In the genomic region with DNA sequence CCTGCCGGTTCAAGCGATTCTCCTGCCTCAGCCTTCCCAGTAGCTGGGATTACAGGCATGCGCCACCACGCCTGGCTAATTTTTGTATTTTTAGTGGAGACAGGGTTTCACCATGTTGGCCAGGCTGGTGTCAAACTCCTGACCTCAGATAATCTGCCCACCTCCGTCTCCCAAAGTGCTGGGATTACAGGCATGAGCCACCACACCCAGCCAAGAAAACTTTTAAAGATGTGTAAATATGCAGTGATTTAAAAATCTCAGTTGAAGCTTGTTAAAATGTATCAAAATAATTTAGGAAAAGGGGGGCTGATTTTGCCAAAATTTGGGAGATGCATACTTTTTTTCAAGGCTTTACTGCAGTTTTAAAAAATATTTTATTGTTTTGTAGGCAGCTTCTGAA, we compare ENCODE assay signal across 8 cellular contexts. TPM values are rescaled to one million over a fixed set of nuclear protein-coding genes. Genes with fewer than 3 reads are reported as not detected.
DNase-seq lines count a peak whose midpoint lies in the region; ATAC-seq, FAIRE-seq and TF ChIP-seq lines count a peak whose summit lies in the region.
"Not testable (repeated sequence)": the region's sequence is repeated elsewhere in the genome, so short reads cannot be mapped to it uniquely, and the experiment has no call there.

No MANE protein-coding gene starts in this region.

- H3K18ac ChIP-seq in IMR-90 (ENCODE audit: low read depth, low read length) = peak overlapping the region; percentile 63

- not testable (repeated sequence) for H2BK20ac ChIP-seq in IMR-90 (ENCODE audit: low read depth, low read length)

- peaks cover 22% of the 10 kb centered on the region for H3K9me1 ChIP-seq in IMR-90 (ENCODE audit: insufficient read depth, low read length)
- H3K9me1 ChIP-seq in K562 (ENCODE audit: control insufficient read depth, insufficient read depth, low read length) = not testable (repeated sequence)

- H3K27ac Mint-ChIP-seq in mesothelial cell of epicardium (peak overlapping the region; percentile 39), nephron progenitor cell (peak overlapping the region; percentile 25)

- peak overlapping the region in 1 of 2 experiments; percentile 40; a peak in 1 of 4 replicates for H4K8ac ChIP-seq in IMR-90 (ENCODE audit: low read depth in 2 of 2, low read length in 2 of 2)

- peaks cover 39 to 80% of the 10 kb centered on the region in 2 experiments for H3K79me1 ChIP-seq in IMR-90 (ENCODE audit: low read depth in 1 of 2, low read length in 2 of 2)

- H3K4ac ChIP-seq in IMR-90 (ENCODE audit: low read depth, low read length) = peak overlapping the region; percentile 66

- H2BK5ac ChIP-seq in IMR-90 (ENCODE audit: low read depth, low read length, poor library complexity, severe bottlenecking) = peak overlapping the region; percentile 83

- not testable (repeated sequence) for TF ChIP-seq EP300 in K562 (IDR thresholded peaks at IDR 0.05; ENCODE audit: low read length)

- H2BK120ac ChIP-seq in IMR-90 (ENCODE audit: low read depth, low read length) = peak overlapping the region; percentile 75

- H4K91ac ChIP-seq in IMR-90 (ENCODE audit: insufficient read depth, low read depth, low read length) = 0 out of 2 replicates have a peak overlapping the region, but pooled peaks have one; percentile 7

- POLR2A ChIA-PET in HEK293 (lab: Yijun Ruan, JAX); IMR-90 (lab: Charles Lee; ENCODE audit: unreplicated experiment): not testable (repeated sequence)
- POLR2A ChIA-PET in K562 (lab: Yijun Ruan, JAX) = interaction anchor here (0.7 to 1.3 kb wide), 4 partner anchors 14 to 372 kb away, joined by 3 to 6 read pairs (median 3); no protein-coding TSS in a partner anchor

- H3K36me3 ChIP-seq in HEK293 (ENCODE audit: control insufficient read depth in 2 of 2, insufficient read depth in 1 of 2, low read length in 2 of 2); IMR-90 (ENCODE audit: control insufficient read depth, insufficient read depth, low read length); K562 (ENCODE audit: control insufficient read depth, insufficient read depth, low read length); urinary bladder (ENCODE audit: insufficient read depth): not testable (repeated sequence)

- DNase-seq in IMR-90; K562 (ENCODE audit: extremely low read depth in 1 of 4, low spot score in 3 of 4); mesothelial cell of epicardium (ENCODE audit: low spot score in 2 of 2, unreplicated experiment in 2 of 2); nephron progenitor cell: not testable (repeated sequence)

- H3K56ac ChIP-seq in IMR-90 (ENCODE audit: extremely low read depth, insufficient read depth, low read length) = not testable (repeated sequence)

- TF ChIP-seq POLR2A in IMR-90 (IDR thresholded peaks at IDR 0.05; ENCODE audit: low read depth, low read length); K562 (conservative IDR thresholded peaks at IDR 0.05): not testable (repeated sequence)

- H3K4me1 Mint-ChIP-seq in mesothelial cell of epicardium (peaks cover 44% of the 10 kb centered on the region), nephron progenitor cell (peaks cover 36% of the 10 kb centered on the region)

- in situ Hi-C loops in IMR-90 (cut with MboI; ENCODE audit: low sequenced_read_pairs); K562 (cut with MboI): not testable (repeated sequence)

- not testable (repeated sequence) for H3K27me3 ChIP-seq in IMR-90 (ENCODE audit: control insufficient read depth, insufficient read depth, low read length)
- H3K27me3 ChIP-seq in K562 (ENCODE audit: control insufficient read depth in 2 of 2, insufficient read depth in 2 of 2, low read length in 2 of 2) = peaks cover 0 to 10% of the 10 kb centered on the region in 2 experiments; a peak in 2 of 5 replicates

- H3K9me3 Mint-ChIP-seq in mesothelial cell of epicardium, nephron progenitor cell: not testable (repeated sequence)

- H3K23ac ChIP-seq in IMR-90 (ENCODE audit: low read depth, low read length) = not testable (repeated sequence)

- CTCF ChIA-PET in HEK293 (lab: Yijun Ruan, JAX); IMR-90 (lab: Yijun Ruan, JAX); K562 (lab: Yijun Ruan, JAX; ENCODE audit: low intra/inter-chr PET ratio): not testable (repeated sequence)

- H2AK9ac ChIP-seq in IMR-90 (replicated peaks; ENCODE audit: low read depth, low read length, poor library complexity) = not testable (repeated sequence)

- H3K79me2 ChIP-seq in K562 (ENCODE audit: control insufficient read depth, insufficient read depth, low read length) = not testable (repeated sequence)

- dilution Hi-C loops in IMR-90 (cut with HindIII; ENCODE audit: low sequenced_read_pairs, unreplicated experiment) = not testable (repeated sequence)

- TF ChIP-seq CTCF in C4-2B (conservative IDR thresholded peaks at IDR 0.05); HEK293 (tag by site-specific recombination; IDR thresholded peaks at IDR 0.05); IMR-90 (conservative IDR thresholded peaks at IDR 0.05; ENCODE audit: low read depth, low read length); VCaP (conservative IDR thresholded peaks at IDR 0.05); K562 (IDR thresholded peaks at IDR 0.05 in 2 of 3, conservative IDR thresholded peaks at IDR 0.05 in 1 of 3; ENCODE audit: insufficient read depth in 2 of 3, low read depth in 1 of 3, low read length in 3 of 3); mesothelial cell of epicardium (IDR thresholded peaks at IDR 0.05; ENCODE audit: unreplicated experiment); nephron progenitor cell (IDR thresholded peaks at IDR 0.05): not testable (repeated sequence)

- H3K27ac ChIP-seq in C4-2B = peak overlapping the region; percentile 51; the same call in 1 of the 2 replicates
- not testable (repeated sequence) for H3K27ac ChIP-seq in HEK293 (ENCODE audit: extremely low read depth, low read depth, low read length); K562 (ENCODE audit: extremely low read depth, low read depth, low read length)
- H3K27ac ChIP-seq in IMR-90 (ENCODE audit: insufficient read depth, low read length) = peak overlapping the region; percentile 70
- peak overlapping the region; percentile 77; the same call in 1 of the 2 replicates for H3K27ac ChIP-seq in VCaP
- H3K27ac ChIP-seq in urinary bladder (ENCODE audit: low read depth) = peak overlapping the region; percentile 32

- not testable (repeated sequence) for H3K9me3 ChIP-seq in HEK293 (ENCODE audit: control insufficient read depth, insufficient read depth, low read depth, low read length); IMR-90 (ENCODE audit: control insufficient read depth, insufficient read depth, low read length); K562 (replicated peaks; ENCODE audit: control insufficient read depth, insufficient read depth, low read depth, low read length)

- not testable (repeated sequence) for H3K4me2 ChIP-seq in IMR-90 (ENCODE audit: low read depth, low read length); K562 (ENCODE audit: insufficient read depth, low read length)

- peaks cover 22% of the 10 kb centered on the region for H3K4me1 ChIP-seq in HEK293 (ENCODE audit: control insufficient read depth, insufficient read depth, low read length)
- peaks cover 43% of the 10 kb centered on the region for H3K4me1 ChIP-seq in IMR-90 (ENCODE audit: control insufficient read depth, insufficient read depth, low read length)
- not testable (repeated sequence) for H3K4me1 ChIP-seq in K562 (replicated peaks in 1 of 2; ENCODE audit: control insufficient read depth in 2 of 2, insufficient read depth in 2 of 2, low read length in 2 of 2); urinary bladder (ENCODE audit: insufficient read depth)

- ATAC-seq in IMR-90 (ENCODE audit: low read depth); K562: not testable (repeated sequence)

- H3K9ac ChIP-seq in IMR-90 (ENCODE audit: low read depth, low read length); K562 (ENCODE audit: insufficient read depth in 1 of 2, low read depth in 2 of 2, low read length in 2 of 2): not testable (repeated sequence)

- peak overlapping the region; percentile 49 for H4K5ac ChIP-seq in IMR-90 (ENCODE audit: low read depth, low read length)

- intact Hi-C loops in IMR-90 (cut with micrococcal nuclease); K562 (cut with micrococcal nuclease): not testable (repeated sequence)

- H3K36me3 Mint-ChIP-seq in mesothelial cell of epicardium = peaks cover 18% of the 10 kb centered on the region
- peaks cover 18% of the 10 kb centered on the region for H3K36me3 Mint-ChIP-seq in nephron progenitor cell (ENCODE audit: low read depth)

- H3K27me3 Mint-ChIP-seq in mesothelial cell of epicardium (ENCODE audit: low read depth); nephron progenitor cell (ENCODE audit: low read depth, poor library complexity): not testable (repeated sequence)

- TF ChIP-seq RAD21 in IMR-90 (IDR thresholded peaks at IDR 0.05; ENCODE audit: low read length); K562 (CRISPR knock-in tag; conservative IDR thresholded peaks at IDR 0.05 in 1 of 2, IDR thresholded peaks at IDR 0.05 in 1 of 2): not testable (repeated sequence)

- not testable (repeated sequence) for H3K4me3 Mint-ChIP-seq in mesothelial cell of epicardium, nephron progenitor cell

- not testable (repeated sequence) for H2AFZ ChIP-seq in IMR-90 (replicated peaks; ENCODE audit: low read length, poor library complexity); K562 (ENCODE audit: low read depth, low read length)

- peak overlapping the region; percentile 76; the same call in 1 of the 2 replicates for H2AK5ac ChIP-seq in IMR-90 (ENCODE audit: low read depth, low read length)

- not testable (repeated sequence) for FAIRE-seq in K562 (lab: Jason Lieb, UNC)

- not testable (repeated sequence) for H4K20me1 ChIP-seq in IMR-90 (ENCODE audit: insufficient read depth, low read length)
- H4K20me1 ChIP-seq in K562 (replicated peaks; ENCODE audit: control insufficient read depth, insufficient read depth, low read length) = 0 out of 2 replicates have a peak, but pooled peaks cover 13% of the 10 kb centered on the region

- not testable (repeated sequence) for H2BK15ac ChIP-seq in IMR-90 (ENCODE audit: low read depth, low read length)

- WGBS in IMR-90 (ENCODE audit: extremely low coverage in 2 of 2, insufficient read length in 1 of 2), 2 experiments = no CpG with 5 or more reads among the region's 5 CpGs
- 21% methylated on average over 5 of the region's 5 CpGs for WGBS in K562 (ENCODE audit: insufficient coverage, low coverage, missing lambda C conversion rate)
- 84% methylated on average over 5 of the region's 5 CpGs for WGBS in urinary bladder

- BruUV-seq in IMR-90 (replicated peaks; lab: Mats Ljungman, UMichigan); K562 (replicated peaks; lab: Mats Ljungman, UMichigan): not testable (repeated sequence)

- H3K14ac ChIP-seq in IMR-90 (replicated peaks; ENCODE audit: low read depth, low read length) = not testable (repeated sequence)

- not testable (repeated sequence) for H3K4me3 ChIP-seq in HEK293 (ENCODE audit: low read depth, low read length); IMR-90 (ENCODE audit: insufficient read depth, low read depth, low read length); K562; urinary bladder (ENCODE audit: low read depth, low read length)

RNA-seq across cellular contexts. Expression of gene KAT6B, which starts 50.7 kb away (rescaled TPM):
- total RNA-seq in IMR-90 (2012; rRNA removed) (27.8 and 28.1 TPM in 2 replicates), K562 (2014; rRNA removed) (6.8 and 8.0 TPM in 2 replicates), K562 (2014; rRNA removed; fragmentation: Illumina TruSeq; extraction: Trizol) (8.2 and 9.3 TPM in 2 replicates), K562 (2015; rRNA removed; fragmentation: Illumina TruSeq; extraction: Trizol) (7.1 and 7.6 TPM in 2 replicates), K562 (2021) (9.0 and 10.2 TPM in 2 replicates), mesothelial cell of epicardium (147 to 155 TPM (median 148 TPM) in 3 replicates), urinary bladder (127 TPM)
- polyA plus RNA-seq in IMR-90 (2012; rRNA removed) (8.1 and 8.8 TPM in 2 replicates), K562 (2011; rRNA removed) (2.6 and 2.7 TPM in 2 replicates), K562 (2014; fragmentation: Illumina TruSeq; extraction: Trizol) (7.7 and 9.2 TPM in 2 replicates), K562 (2014; fragmentation: Nextera tagmentation; extraction: Ambion mirVana) (1 to 10 TPM; 1.4 to 2.4 TPM), K562 (2014; rRNA removed) (4.5 and 4.8 TPM in 2 replicates), urinary bladder (14.7 TPM)
- 3.6 and 4.2 TPM in 2 replicates for polyA plus RNA-seq in IMR-90 (2012; cell fraction: cytosol; rRNA removed)
- 9.0 and 13.6 TPM in 2 replicates for polyA plus RNA-seq in IMR-90 (2012; cell fraction: nucleus; rRNA removed; ENCODE audit: low replicate concordance)
- 43.8 and 89.7 TPM in 2 replicates for total RNA-seq in K562 (2011; cell fraction: chromatin; rRNA removed; ENCODE audit: low replicate concordance)
- 22.2 and 24.9 TPM in 2 replicates for total RNA-seq in K562 (2011; cell fraction: nucleolus; rRNA removed)
- 40.7 and 66.0 TPM in 2 replicates for total RNA-seq in K562 (2011; cell fraction: nucleoplasm; rRNA removed)
- polyA plus RNA-seq in K562 (2011; cell fraction: cytosol; rRNA removed) = 2.3 and 2.4 TPM in 2 replicates
- 6.2 and 7.4 TPM in 2 replicates for polyA plus RNA-seq in K562 (2011; cell fraction: nucleus; rRNA removed)
- polyA plus RNA-seq in K562 (2012) = 4.2 and 4.4 TPM in 2 replicates
- 13.2 and 17.8 TPM in 2 replicates for polyA minus RNA-seq in K562 (2011; rRNA and poly(A)+ RNA removed)
- 4.6 and 4.7 TPM in 2 replicates for polyA minus RNA-seq in K562 (2011; cell fraction: cytosol; rRNA and poly(A)+ RNA removed)
- polyA minus RNA-seq in K562 (2011; cell fraction: nucleus; rRNA and poly(A)+ RNA removed) = 17.1 and 28.2 TPM in 2 replicates
